ENCODE assay signal across 10 cellular contexts in the genomic region with DNA sequence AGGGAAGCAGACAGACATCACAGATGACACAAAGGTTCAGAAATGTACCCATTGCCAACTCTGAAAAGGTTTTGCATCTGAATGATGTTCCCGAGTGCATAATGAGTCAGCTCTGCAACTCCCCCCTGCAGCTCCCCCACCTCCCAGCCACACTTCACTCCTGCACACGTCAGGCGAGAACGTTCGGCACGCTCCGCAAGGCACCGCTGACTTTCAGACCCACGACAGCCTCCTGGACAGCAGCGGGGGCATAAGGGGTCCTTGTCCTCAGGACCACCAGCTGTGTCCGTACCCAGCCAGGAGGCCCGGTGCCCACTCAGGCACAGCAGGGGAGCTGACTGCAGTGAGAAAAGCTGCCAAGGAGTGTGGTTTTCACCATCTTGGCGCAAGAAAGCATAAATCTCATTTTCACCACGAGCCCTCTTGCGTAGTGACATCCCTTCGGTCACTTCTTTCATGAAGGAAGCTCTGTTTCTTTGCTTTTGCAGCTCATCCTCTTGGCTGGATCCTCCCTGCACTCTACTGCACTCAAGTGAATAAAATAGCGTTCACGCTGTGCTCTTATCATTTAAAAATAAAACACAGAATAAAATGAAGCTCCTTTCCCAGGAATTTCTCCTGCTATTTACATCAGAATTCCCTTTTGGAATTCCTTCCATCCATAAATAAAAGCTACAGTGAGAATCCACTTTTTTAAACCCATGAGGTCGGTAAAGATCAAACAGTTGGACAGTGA. TPM values are rescaled to one million over a fixed set of nuclear protein-coding genes. Genes with fewer than 3 reads are reported as not detected.
A peak's percentile ranks its signal among the peaks of the same experiment; 100 is the strongest.
DNase-seq lines count a peak whose midpoint lies in the region; ATAC-seq and TF ChIP-seq lines count a peak whose summit lies in the region.
"Had no signal": no experiment of that assay in that cellular context is flagged by ENCODE, and none has a peak within 500 bp of the region (broad histone marks: within the 10 kb centered on the region; RNA-seq: fewer than 3 reads in every experiment).

No MANE protein-coding gene starts in this region.

- intact Hi-C loops in transverse colon (cut with DNase I; ENCODE audit: low total_unique reads) (no loop called here), left colon (cut with DNase I, micrococcal nuclease) (no loop called here)

- H3K4me1 ChIP-seq in iPS-15b (ENCODE audit: control insufficient read depth, insufficient read depth, low read length) (peaks cover 50% of the 10 kb centered on the region), transverse colon (peaks cover 0 to 9% (median 2%) of the 10 kb centered on the region in 4 donors)

- TF ChIP-seq CTCF in transverse colon (IDR thresholded peaks at IDR 0.05) = no peak

- H3K27ac ChIP-seq in transverse colon = no peak overlapping the region

- H3K27me3 ChIP-seq in iPS-15b (ENCODE audit: control insufficient read depth, insufficient read depth, low read length) (no peaks in the 10 kb centered on the region), transverse colon (peaks cover 4% of the 10 kb centered on the region)

- no peak for ATAC-seq in left colon

- H3K36me3 ChIP-seq in iPS-15b (ENCODE audit: control insufficient read depth, insufficient read depth, low read length) = peaks cover 23% of the 10 kb centered on the region
- H3K36me3 ChIP-seq in transverse colon = no peaks in the 10 kb centered on the region

- TF ChIP-seq POLR2A in transverse colon (IDR thresholded peaks at IDR 0.05) = no peak

- in situ Hi-C loops in transverse colon (cut with MboI; ENCODE audit: low pct_ligation_motif_present in 1 of 4, low pct_unique_long_range_greater_than_20kb in 1 of 4, low sequenced_read_pairs in 3 of 4) = no loop called here

- H3K9me3 ChIP-seq in iPS-15b (ENCODE audit: control insufficient read depth, insufficient read depth, low read length) (no peaks in the 10 kb centered on the region), transverse colon (no peaks in the 10 kb centered on the region)

- H3K4me3 ChIP-seq in iPS-15b (ENCODE audit: low read depth, low read length) = peak overlapping the region; percentile 22
- peak overlapping the region; percentile 9 for H3K4me3 ChIP-seq in skeletal muscle cell (ENCODE audit: low read depth, low read length)
- no peak overlapping the region for H3K4me3 ChIP-seq in transverse colon

- 31 to 61% methylated on average over 5 to 19 of the region's 19 CpGs for WGBS in transverse colon (ENCODE audit: low coverage in 1 of 2), 2 donors

- DNase-seq in H4 (ENCODE audit: low spot score) = peak; percentile 45
- peak; percentile 89 for DNase-seq in amniotic epithelial cell (ENCODE audit: low read depth)
- DNase-seq in skeletal muscle cell (ENCODE audit: low read depth) = peak; percentile 96
- DNase-seq in 8988T = no peak
- DNase-seq in NCI-H187 treated with DMSO at 0.1 percent for 48 hours (lab: John Stamatoyannopoulos, UW) = no peak
- no peak for DNase-seq in transverse colon
- no peak for DNase-seq in left colon
- DNase-seq: NCI-H2081 treated with DMSO at 0.1 percent for 48 hours; stimulated activated CD4-positive, alpha-beta T cell treated with anti-CD3 and anti-CD28 coated beads, Interleukin-4, amount 100 ng/mL, for 4 hours had no signal

- no peak for TF ChIP-seq EP300 in transverse colon (IDR thresholded peaks at IDR 0.05; ENCODE audit: low read depth)

- no peak overlapping the region for H3K9ac ChIP-seq in iPS-15b (ENCODE audit: low read depth, low read length)

RNA-seq across cellular contexts. Expression of a gene that starts 9.9 kb away (rescaled TPM):
- 16.4 and 18.8 TPM in 2 replicates for total RNA-seq in H4 (2014; rRNA removed; shearing (Covaris generic))
- 10 to 100 TPM in 2 of 4 donors, 1 to 10 TPM in 2; 5.9 to 47.4 (median 11.2) TPM for total RNA-seq in transverse colon
- total RNA-seq in left colon = 1 to 10 TPM; 1.5 to 2.8 TPM

RNA-seq across cellular contexts. Expression of a gene that starts 51.4 kb away (rescaled TPM):
- 30.2 and 34.3 TPM in 2 replicates for total RNA-seq in H4 (2014; rRNA removed; shearing (Covaris generic))
- total RNA-seq in transverse colon (10 to 100 TPM; 25.5 to 42.3 (median 36.5) TPM), left colon (10 to 100 TPM; 40.9 to 49.8 TPM)

Comparison
In these comparisons a context has a peak if more than half of its experiments do, and no peak if none do; other contexts are left out.
1. DNase-seq: peak in H4 (single experiment), amniotic epithelial cell (single experiment) and skeletal muscle cell (single experiment); none in 8988T (single experiment), NCI-H187 treated with DMSO at 0.1 percent for 48 hours (single experiment), transverse colon (single experiment) and left colon (0 of 2).
2. H3K4me3 ChIP-seq: peak in iPS-15b (single experiment) and skeletal muscle cell (single experiment); none in transverse colon (0 of 4).